In genomic region chr10:35388682-35389081, GRCh38 we compare ENCODE assay signal across 15 cellular contexts. TPM values are rescaled to one million over a fixed set of nuclear protein-coding genes. Genes with fewer than 3 reads are reported as not detected.
DNase-seq lines count a peak whose midpoint lies in the region; ATAC-seq, FAIRE-seq and TF ChIP-seq lines count a peak whose summit lies in the region.
"Had no signal": no experiment of that assay in that cellular context is flagged by ENCODE, and none has a peak within 500 bp of the region (broad histone marks: within the 10 kb centered on the region; RNA-seq: fewer than 3 reads in every experiment).

No MANE protein-coding gene starts in this region.

- no peak overlapping the region for H2AFZ ChIP-seq in K562 (ENCODE audit: low read depth, low read length)

- POLR2A ChIA-PET in K562 (lab: Yijun Ruan, JAX): interaction anchor here (0.8 kb wide), 1 partner anchor 9 kb away, joined by 3 read pairs; no protein-coding TSS in a partner anchor

- no peak for TF ChIP-seq EP300 in K562 (IDR thresholded peaks at IDR 0.05; ENCODE audit: low read length)
- TF ChIP-seq EP300 in tibial nerve (IDR thresholded peaks at IDR 0.05): no peak

- CTCF ChIA-PET in K562 (lab: Yijun Ruan, JAX; ENCODE audit: low intra/inter-chr PET ratio): no interaction called here

- peak overlapping the region; percentile 74; the same call in 2 of the 3 replicates for H3K27ac ChIP-seq in K562 (ENCODE audit: extremely low read depth, low read depth, low read length)
- H3K27ac ChIP-seq in skeletal muscle tissue (ENCODE audit: low read depth, low read length): peak overlapping the region; percentile 79
- no peak overlapping the region for H3K27ac ChIP-seq in tibial nerve
- H3K27ac ChIP-seq: BLaER1 treated with 17β-estradiol and CSF1 and Interleukin-3, amounts not matched to agents 10 nM and 100 nM had no signal

- no TSS peak for BruUV-seq in K562 (replicated peaks; lab: Mats Ljungman, UMichigan)

- H3K9me3 ChIP-seq in K562 (replicated peaks; ENCODE audit: control insufficient read depth, insufficient read depth, low read depth, low read length): peaks cover 14% of the 10 kb centered on the region
- peaks cover 0 to 2% (median 0%) of the 10 kb centered on the region in 3 donors for H3K9me3 ChIP-seq in skeletal muscle tissue (ENCODE audit: control insufficient read depth in 3 of 3, low read length in 3 of 3)
- H3K9me3 ChIP-seq in tibial nerve: peaks cover 0 to 10% (median 2%) of the 10 kb centered on the region in 4 donors

- H3K4me1 ChIP-seq in K562 (replicated peaks in 1 of 2; ENCODE audit: control insufficient read depth in 2 of 2, insufficient read depth in 2 of 2, low read length in 2 of 2) (peaks cover 16 to 88% of the 10 kb centered on the region in 2 experiments; a peak in 4 of 5 replicates), skeletal muscle tissue (ENCODE audit: control insufficient read depth in 3 of 3, insufficient read depth in 3 of 3, low read length in 3 of 3) (peaks cover 17 to 19% (median 18%) of the 10 kb centered on the region in 3 donors), tibial nerve (peaks cover 0 to 52% (median 7%) of the 10 kb centered on the region in 4 donors)

- H3K9me1 ChIP-seq in K562 (ENCODE audit: control insufficient read depth, insufficient read depth, low read length): peaks cover 5% of the 10 kb centered on the region

- DNase-seq in NCI-H524 (lab: John Stamatoyannopoulos, UW) (peak; percentile 15 to 58), NCI-H524 treated with DMSO at 0.1 percent for 48 hours (lab: John Stamatoyannopoulos, UW) (no peak), NCI-H82 (lab: John Stamatoyannopoulos, UW) (peak; percentile 90), K562 (ENCODE audit: extremely low read depth in 1 of 4, low spot score in 3 of 4) (no peak), tibial nerve (ENCODE audit: low spot score in 2 of 2) (no peak), AML-193 (lab: John Stamatoyannopoulos, UW) (no peak)
- DNase-seq: 8988T; CD4-positive, alpha-beta T cell; DND-41; GF-D8 had no signal

- TF ChIP-seq POLR2A in K562 (conservative IDR thresholded peaks at IDR 0.05): no peak
- no peak for TF ChIP-seq POLR2A in GM18505 (IDR thresholded peaks at IDR 0.05; ENCODE audit: borderline replicate concordance, extremely low read depth, insufficient read depth, insufficient read length)
- TF ChIP-seq POLR2A in tibial nerve (IDR thresholded peaks at IDR 0.05): no peak

- H3K4me3 ChIP-seq in K562 (no peak overlapping the region), skeletal muscle tissue (ENCODE audit: low read length in 3 of 3) (no peak overlapping the region), tibial nerve (no peak overlapping the region)
- H3K4me3 ChIP-seq: BLaER1 treated with 17β-estradiol and CSF1 and Interleukin-3, amounts not matched to agents 10 nM and 100 nM had no signal

- FAIRE-seq in K562 (lab: Jason Lieb, UNC): no peak
- FAIRE-seq: GM18507 had no signal

- peaks cover 100% of the 10 kb centered on the region for H3K79me2 ChIP-seq in K562 (ENCODE audit: control insufficient read depth, insufficient read depth, low read length)

- WGBS in K562 (ENCODE audit: insufficient coverage, low coverage, missing lambda C conversion rate): 90% methylated on average over 1 of the region's 1 CpG
- 92 to 96% methylated on average over 1 of the region's 1 CpG for WGBS in tibial nerve, 2 donors

- intact Hi-C loops in K562 (cut with micrococcal nuclease): no loop called here

- H3K4me2 ChIP-seq in K562 (ENCODE audit: insufficient read depth, low read length): no peak overlapping the region

- no peak for TF ChIP-seq RAD21 in K562 (CRISPR knock-in tag; conservative IDR thresholded peaks at IDR 0.05 in 1 of 2, IDR thresholded peaks at IDR 0.05 in 1 of 2)

- no peak for ATAC-seq in K562
- ATAC-seq in GM18505 (IDR thresholded peaks at IDR 0.05; ENCODE audit: unreplicated experiment): no peak
- ATAC-seq: HCT116 had no signal

- no peak for TF ChIP-seq CTCF in K562 (IDR thresholded peaks at IDR 0.05 in 2 of 3, conservative IDR thresholded peaks at IDR 0.05 in 1 of 3; ENCODE audit: insufficient read depth in 2 of 3, low read depth in 1 of 3, low read length in 3 of 3)
- TF ChIP-seq CTCF in tibial nerve (IDR thresholded peaks at IDR 0.05): no peak

- H3K36me3 ChIP-seq in K562 (ENCODE audit: control insufficient read depth, insufficient read depth, low read length): peaks cover 6% of the 10 kb centered on the region; the same call in 1 of the 3 replicates
- no peaks in the 10 kb centered on the region for H3K36me3 ChIP-seq in skeletal muscle tissue (ENCODE audit: control insufficient read depth in 3 of 3, insufficient read depth in 3 of 3, low read length in 3 of 3)
- no peaks in the 10 kb centered on the region for H3K36me3 ChIP-seq in tibial nerve

- H3K27me3 ChIP-seq in K562 (ENCODE audit: control insufficient read depth in 2 of 2, insufficient read depth in 2 of 2, low read length in 2 of 2): no peaks in the 10 kb centered on the region
- no peaks in the 10 kb centered on the region for H3K27me3 ChIP-seq in skeletal muscle tissue (ENCODE audit: control insufficient read depth in 3 of 3, insufficient read depth in 3 of 3, low read length in 3 of 3)
- H3K27me3 ChIP-seq in tibial nerve: no peaks in the 10 kb centered on the region
- H3K27me3 ChIP-seq: BLaER1 treated with 17β-estradiol and CSF1 and Interleukin-3, amounts not matched to agents 10 nM and 100 nM had no signal

- in situ Hi-C loops in K562 (cut with MboI): no loop called here

- H3K9ac ChIP-seq in K562 (ENCODE audit: insufficient read depth in 1 of 2, low read depth in 2 of 2, low read length in 2 of 2) (no peak overlapping the region), skeletal muscle tissue (ENCODE audit: low read depth in 1 of 3, low read length in 3 of 3) (no peak overlapping the region)
- H3K9ac ChIP-seq: BLaER1 treated with 17β-estradiol and CSF1 and Interleukin-3, amounts not matched to agents 10 nM and 100 nM had no signal

- H4K20me1 ChIP-seq in K562 (replicated peaks; ENCODE audit: control insufficient read depth, insufficient read depth, low read length): no peaks in the 10 kb centered on the region

TF ChIP-seq in K562, 482 proteins besides CTCF, POLR2A, EP300 and RAD21 (continues in another document):
- no peak for TF ChIP-seq ID3 (CRISPR knock-in tag; IDR thresholded peaks at IDR 0.05)
- TF ChIP-seq ID3 (tag; IDR thresholded peaks at IDR 0.05): no peak
- no peak for TF ChIP-seq NR4A1 (CRISPR knock-in tag; IDR thresholded peaks at IDR 0.05)
- TF ChIP-seq NR4A1 (tag; IDR thresholded peaks at IDR 0.05): no peak
- no peak for TF ChIP-seq MAFF (IDR thresholded peaks at IDR 0.05; ENCODE audit: low read length)
- peak; percentile 65 for TF ChIP-seq RBM25 (IDR thresholded peaks at IDR 0.05; ENCODE audit: low read depth, low read length, severe bottlenecking)
- TF ChIP-seq ZNF583 (CRISPR knock-in tag; IDR thresholded peaks at IDR 0.05): no peak
- TF ChIP-seq FOXO4 (CRISPR knock-in tag; IDR thresholded peaks at IDR 0.05): no peak
- TF ChIP-seq EZH2 (IDR thresholded peaks at IDR 0.05; ENCODE audit: borderline replicate concordance, low read depth, low read length): no peak
- TF ChIP-seq WHSC1 (IDR thresholded peaks at IDR 0.05; ENCODE audit: low read length): peak; percentile 46
- TF ChIP-seq SMARCA5 (IDR thresholded peaks at IDR 0.05): 0 out of 2 replicates have a peak, but pooled peaks have one; percentile 17
- no peak for TF ChIP-seq ZNF140 (CRISPR knock-in tag; IDR thresholded peaks at IDR 0.05)

RNA-seq across cellular contexts. Expression of gene CCNY, which starts 52.4 kb away (rescaled TPM):
- total RNA-seq in K562 (2011; cell fraction: chromatin; rRNA removed; ENCODE audit: low replicate concordance): 53.7 and 58.2 TPM in 2 replicates
- total RNA-seq in K562 (2011; cell fraction: nucleolus; rRNA removed): 22.3 and 25.7 TPM in 2 replicates
- total RNA-seq in K562 (2011; cell fraction: nucleoplasm; rRNA removed): 32.0 and 43.7 TPM in 2 replicates
- 28.4 and 32.9 TPM in 2 replicates for total RNA-seq in K562 (2014; rRNA removed)
- total RNA-seq in K562 (2014; rRNA removed; fragmentation: Illumina TruSeq; extraction: Trizol): 42.1 and 52.6 TPM in 2 replicates
- 38.3 and 38.6 TPM in 2 replicates for total RNA-seq in K562 (2015; rRNA removed; fragmentation: Illumina TruSeq; extraction: Trizol)
- 69.2 and 76.9 TPM in 2 replicates for total RNA-seq in K562 (2021)
- polyA plus RNA-seq in K562 (2011; rRNA removed): 87.9 and 109 TPM in 2 replicates
- polyA plus RNA-seq in K562 (2011; cell fraction: cytosol; rRNA removed): 32.2 and 62.8 TPM in 2 replicates
- 31.7 and 55.0 TPM in 2 replicates for polyA plus RNA-seq in K562 (2011; cell fraction: nucleus; rRNA removed)
- 57.6 and 72.6 TPM in 2 replicates for polyA plus RNA-seq in K562 (2012)
- 59.9 and 73.2 TPM in 2 replicates for polyA plus RNA-seq in K562 (2014; fragmentation: Illumina TruSeq; extraction: Trizol)
- polyA plus RNA-seq in K562 (2014; fragmentation: Nextera tagmentation; extraction: Ambion mirVana): 1 to 10 TPM; 8.4 to 9.1 TPM
- 26.2 and 44.6 TPM in 2 replicates for polyA plus RNA-seq in K562 (2014; rRNA removed)
- polyA minus RNA-seq in K562 (2011; rRNA and poly(A)+ RNA removed): 126 and 138 TPM in 2 replicates
- 34.0 and 62.3 TPM in 2 replicates for polyA minus RNA-seq in K562 (2011; cell fraction: cytosol; rRNA and poly(A)+ RNA removed)
- 17.1 and 38.9 TPM in 2 replicates for polyA minus RNA-seq in K562 (2011; cell fraction: nucleus; rRNA and poly(A)+ RNA removed)
- 45.9 TPM for total RNA-seq in skeletal muscle tissue
- total RNA-seq in tibial nerve: 10 to 100 TPM; 24.3 to 27.6 (median 26.5) TPM

Comparison
In these comparisons a context has a peak if more than half of its experiments do, and no peak if none do; other contexts are left out.
1. DNase-seq: peak in NCI-H524 (2 of 2) and NCI-H82 (single experiment); none in NCI-H524 treated with DMSO at 0.1 percent for 48 hours (single experiment), K562 (0 of 4), tibial nerve (0 of 2) and AML-193 (0 of 2).
2. H3K27ac ChIP-seq: peak in K562 (single experiment) and skeletal muscle tissue (single experiment); none in tibial nerve (0 of 4).